ENCODE assay signal across 7 cellular contexts in the genomic region with DNA sequence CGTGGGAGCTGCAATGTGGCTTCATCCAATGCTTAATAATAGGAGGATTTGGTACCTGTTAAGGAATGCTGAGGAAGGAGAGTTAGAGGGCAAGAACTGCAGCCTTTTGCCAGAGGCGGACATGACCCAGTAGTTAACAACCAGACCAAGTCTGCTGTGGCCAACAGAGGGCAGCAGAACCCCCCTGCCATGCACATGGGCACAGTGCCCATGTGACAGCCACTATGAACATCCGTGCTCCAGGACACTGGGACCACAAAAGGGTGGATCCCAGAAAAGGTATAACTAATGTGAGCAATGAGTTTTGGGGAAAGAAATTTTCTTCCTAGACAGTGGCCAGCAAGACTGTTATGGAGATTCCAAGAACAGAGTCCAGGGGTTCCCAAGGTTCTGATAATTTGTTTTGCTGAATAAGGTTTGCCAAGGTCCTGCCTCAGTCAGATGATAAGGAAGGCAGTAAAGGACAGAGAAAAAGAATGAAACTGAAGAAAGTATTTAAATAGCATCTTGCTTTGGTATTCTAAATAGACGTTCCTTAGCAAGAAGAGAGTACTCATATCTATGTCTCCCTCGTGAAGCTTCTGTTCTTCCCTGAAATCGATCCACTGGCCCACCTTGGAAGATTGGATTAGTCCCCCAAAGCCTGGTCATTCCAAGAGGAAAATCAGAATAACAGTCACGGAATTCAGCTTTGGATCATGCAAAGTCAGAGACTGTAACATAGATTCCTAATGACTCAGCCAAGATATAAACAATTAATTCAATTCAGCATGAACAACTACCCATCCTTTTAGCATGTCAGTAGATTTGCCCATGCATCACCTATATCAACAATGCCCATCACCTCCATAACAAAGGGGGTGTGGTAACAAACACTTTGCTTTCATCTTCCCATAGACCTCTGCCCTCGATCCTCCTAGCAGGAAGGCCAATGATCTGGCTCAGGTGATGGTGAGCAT. TPM values are rescaled to one million over a fixed set of nuclear protein-coding genes. Genes with fewer than 3 reads are reported as not detected.
DNase-seq lines count a peak whose midpoint lies in the region; ATAC-seq, FAIRE-seq and TF ChIP-seq lines count a peak whose summit lies in the region.

No MANE protein-coding gene starts in this region.

- intact Hi-C loops in heart right ventricle (cut with DNase I) (loop anchor here in 3 of 10 donors (10.0 kb wide), 4 partner anchors 109 to 631 kb away; partner anchors contain the start of gene FRA10AC1 (in 1 of the 3)), gastrocnemius medialis (cut with DNase I; ENCODE audit: low total_unique reads) (loop anchor here (5.0 kb wide), 1 partner anchor 56 kb away; the partner anchor contains the start of gene LGI1)

- H3K27me3 ChIP-seq in heart right ventricle = peaks cover 0 to 37% (median 13%) of the 10 kb centered on the region in 7 donors
- no peaks in the 10 kb centered on the region for H3K27me3 ChIP-seq in gastrocnemius medialis
- peaks cover 7% of the 10 kb centered on the region for H3K27me3 ChIP-seq in suprapubic skin

- H3K36me3 ChIP-seq in heart right ventricle = no peaks in the 10 kb centered on the region
- no peaks in the 10 kb centered on the region for H3K36me3 ChIP-seq in gastrocnemius medialis
- H3K36me3 ChIP-seq in suprapubic skin = no peaks in the 10 kb centered on the region

- in situ Hi-C loops in gastrocnemius medialis (cut with MboI; ENCODE audit: low sequenced_read_pairs in 4 of 4) = no loop called here

- TF ChIP-seq CTCF in HFF-Myc (IDR thresholded peaks at IDR 0.05; ENCODE audit: low read depth, low read length, missing control alignments) (peak; percentile 76), heart right ventricle (IDR thresholded peaks at IDR 0.05) (peak; percentile 18 to 68 (median 64)), gastrocnemius medialis (IDR thresholded peaks at IDR 0.05 in 4 of 5, conservative IDR thresholded peaks at IDR 0.05 in 1 of 5) (peak in 4 of 5 experiments; percentile 29 to 59 (median 42)), suprapubic skin (IDR thresholded peaks at IDR 0.05) (peak in 1 of 2 donors; percentile 46)

- H3K27ac ChIP-seq in heart right ventricle = no peak overlapping the region
- H3K27ac ChIP-seq in gastrocnemius medialis = no peak overlapping the region
- no peak overlapping the region for H3K27ac ChIP-seq in suprapubic skin

- peak; percentile 84 for DNase-seq in ELR (ENCODE audit: low read depth)
- no peak for DNase-seq in HFF-Myc (ENCODE audit: extremely low read depth, low read depth)
- DNase-seq in RCC 7860 (ENCODE audit: low spot score) = peak; percentile 49
- DNase-seq in activated naive CD4-positive, alpha-beta T cell treated with anti-CD3 and anti-CD28 coated beads, Interleukin-2, amount 50 U/mL, for 16 hours = peak; percentile 44
- peak; percentile 27 to 48 for DNase-seq in heart right ventricle
- DNase-seq in gastrocnemius medialis = peak in 1 of 2 donors; percentile 33
- DNase-seq in suprapubic skin (ENCODE audit: low spot score in 2 of 2) = no peak

- TF ChIP-seq POLR2A in gastrocnemius medialis (IDR thresholded peaks at IDR 0.05) (no peak), suprapubic skin (IDR thresholded peaks at IDR 0.05) (no peak)

- no peaks in the 10 kb centered on the region for H3K9me3 ChIP-seq in heart right ventricle
- H3K9me3 ChIP-seq in gastrocnemius medialis = no peaks in the 10 kb centered on the region
- H3K9me3 ChIP-seq in suprapubic skin = no peaks in the 10 kb centered on the region

- 59 to 62% methylated on average over 8 of the region's 8 CpGs for WGBS in heart right ventricle, 2 donors
- 65% methylated on average over 8 of the region's 8 CpGs for WGBS in suprapubic skin

- H3K4me3 ChIP-seq in HFF-Myc (replicated peaks; ENCODE audit: low read depth, low read length) (no peak overlapping the region), heart right ventricle (no peak overlapping the region), gastrocnemius medialis (no peak overlapping the region), suprapubic skin (no peak overlapping the region)

- no peak for TF ChIP-seq EP300 in suprapubic skin (IDR thresholded peaks at IDR 0.05)

- H3K4me1 ChIP-seq in heart right ventricle (peaks cover 0 to 10% (median 4%) of the 10 kb centered on the region in 9 donors), gastrocnemius medialis (peaks cover 3 to 8% of the 10 kb centered on the region in 2 donors), suprapubic skin (no peaks in the 10 kb centered on the region)

- ATAC-seq in heart right ventricle (peak in 7 of 8 donors; percentile 55 to 89 (median 79)), gastrocnemius medialis (peak; percentile 45 to 87)

- no peak for FAIRE-seq in RCC 7860 (lab: Jason Lieb, UNC)

RNA-seq across cellular contexts. Expression of gene LGI1, which starts 56.0 kb away (rescaled TPM):
- total RNA-seq in heart right ventricle (under 1 TPM in 5 of 10 donors, not detected in 5; 0.38 to 0.68 (median 0.45) TPM), gastrocnemius medialis (10 to 100 TPM in 1 of 4 donors, under 1 TPM in 1, not detected in 2; 0.33 to 12.6 TPM), suprapubic skin (not detected)
- polyA plus RNA-seq in heart right ventricle = under 1 TPM in 1 of 2 donors, not detected in 1; 0.03 TPM

Comparison
In these comparisons a context has a peak if more than half of its experiments do, and no peak if none do; other contexts are left out.
1. DNase-seq: peak in ELR (single experiment), RCC 7860 (single experiment), activated naive CD4-positive, alpha-beta T cell treated with anti-CD3 and anti-CD28 coated beads, Interleukin-2, amount 50 U/mL, for 16 hours (single experiment) and heart right ventricle (2 of 2); none in HFF-Myc (single experiment) and suprapubic skin (0 of 2).